In the genomic region with DNA sequence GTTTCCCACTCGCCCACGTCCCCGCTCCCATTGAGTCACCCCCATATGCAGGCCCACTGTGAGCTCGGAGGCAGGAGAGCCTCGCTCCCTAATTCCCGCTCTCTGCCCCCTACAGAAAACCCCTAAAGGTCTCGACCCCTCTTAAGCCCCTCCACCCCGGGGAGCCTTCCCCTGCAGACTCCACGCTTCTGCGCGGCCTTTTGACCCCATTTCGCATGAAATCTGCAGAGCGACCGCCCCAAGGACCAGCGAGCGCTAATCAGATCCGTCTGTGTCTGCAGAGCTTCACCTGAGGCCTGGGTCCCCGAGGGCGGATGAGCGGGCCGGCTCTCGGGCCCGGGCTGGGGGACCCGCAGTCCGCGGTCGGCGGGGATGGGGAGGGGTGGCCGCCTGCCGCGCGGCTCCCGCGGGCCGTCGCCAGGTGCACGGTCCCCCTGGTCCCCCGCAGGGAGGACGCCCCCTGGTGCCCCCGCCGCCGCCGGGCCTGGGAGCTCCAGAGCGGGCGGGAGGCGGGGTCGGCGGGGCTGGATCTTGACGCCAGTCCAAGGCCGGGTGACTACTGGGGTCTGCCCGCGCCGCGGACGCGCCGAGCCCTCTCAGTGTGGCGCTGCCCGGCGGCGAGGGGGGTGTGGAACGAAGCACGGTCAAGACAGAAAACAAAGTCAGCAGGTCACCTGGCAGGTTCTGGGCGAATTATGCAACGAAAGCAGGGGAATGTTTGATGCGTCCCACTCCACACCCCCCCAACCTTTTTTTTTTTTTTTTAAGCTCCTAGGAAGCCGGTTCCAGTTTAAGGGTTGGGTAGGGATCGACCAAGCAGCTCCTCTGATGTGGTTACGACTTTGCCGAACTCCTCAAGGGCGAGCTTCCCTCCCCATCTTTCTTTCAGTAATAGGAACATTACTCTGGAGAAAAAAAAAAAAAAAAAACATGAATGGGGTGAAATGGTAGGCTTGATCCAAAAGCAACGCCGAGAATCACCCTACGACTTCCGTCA, we compare ENCODE assay signal across 1 cellular context.
TF ChIP-seq lines count a peak whose summit lies in the region.

No MANE protein-coding gene starts in this region.

TF ChIP-seq in H1, 55 proteins besides CTCF, POLR2A, EP300 and RAD21:
- peak; percentile 72 for TF ChIP-seq EZH2 (IDR thresholded peaks at IDR 0.05; ENCODE audit: low read depth, low read length, severe bottlenecking)
- TF ChIP-seq SUZ12 (IDR thresholded peaks at IDR 0.05; ENCODE audit: low read length), result peak; percentile 73
- 0 out of 2 replicates have a peak, but pooled peaks have one; percentile 8 for TF ChIP-seq SP1 (IDR thresholded peaks at IDR 0.05; ENCODE audit: low read depth, low read length)
- TF ChIP-seq RNF2 (IDR thresholded peaks at IDR 0.05; ENCODE audit: borderline replicate concordance, low read depth, low read length, missing control alignments, poor library complexity, severe bottlenecking), result peak; percentile 58
- TF ChIP-seq KDM4A (IDR thresholded peaks at IDR 0.05; ENCODE audit: low read depth, low read length, severe bottlenecking), result peak; percentile 73
- TF ChIP-seq, protein P1, sequence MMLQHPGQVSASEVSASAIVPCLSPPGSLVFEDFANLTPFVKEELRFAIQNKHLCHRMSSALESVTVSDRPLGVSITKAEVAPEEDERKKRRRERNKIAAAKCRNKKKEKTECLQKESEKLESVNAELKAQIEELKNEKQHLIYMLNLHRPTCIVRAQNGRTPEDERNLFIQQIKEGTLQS (IDR thresholded peaks at IDR 0.05; ENCODE audit: insufficient read depth, low read depth, low read length), result no peak
- no peak for TF ChIP-seq RXRA (IDR thresholded peaks at IDR 0.05; ENCODE audit: insufficient read depth, low read depth, low read length)
- peak; percentile 7 to 58; a peak in 2 of 4 replicates for TF ChIP-seq HDAC2 (IDR thresholded peaks at IDR 0.05; ENCODE audit: borderline replicate concordance in 1 of 2, low read depth in 2 of 2, low read length in 2 of 2)
